In genomic region chr16:969508-970378, GRCh38 we compare ENCODE assay signal across 9 cellular contexts. TPM values are rescaled to one million over a fixed set of nuclear protein-coding genes. Genes with fewer than 3 reads are reported as not detected.
DNase-seq lines count a peak whose midpoint lies in the region; ATAC-seq, FAIRE-seq and TF ChIP-seq lines count a peak whose summit lies in the region.
"Had no signal": no experiment of that assay in that cellular context is flagged by ENCODE, and none has a peak within 500 bp of the region (broad histone marks: within the 10 kb centered on the region; RNA-seq: fewer than 3 reads in every experiment).

No MANE protein-coding gene starts in this region.

- POLR2A ChIA-PET in naive thymus-derived CD4-positive, alpha-beta T cell (lab: Charles Lee) = interaction anchor here (0.7 to 7.5 kb wide), 3 partner anchors 12 to 34 kb away, joined by 4 to 66 read pairs (median 5); partner anchors contain the start of gene SOX8

- peaks cover 0 to 7% (median 0%) of the 10 kb centered on the region in 11 donors for H3K9me3 Mint-ChIP-seq in naive thymus-derived CD4-positive, alpha-beta T cell

- H3K27ac Mint-ChIP-seq in naive thymus-derived CD4-positive, alpha-beta T cell = peak overlapping the region in 6 of 9 donors; percentile 39 to 82 (median 66)

- peaks cover 0 to 7% (median 0%) of the 10 kb centered on the region in 5 donors for H3K27me3 Mint-ChIP-seq in naive thymus-derived CD4-positive, alpha-beta T cell

- peaks cover 10 to 19% (median 17%) of the 10 kb centered on the region in 5 donors for H3K36me3 Mint-ChIP-seq in naive thymus-derived CD4-positive, alpha-beta T cell

- H3K4me3 Mint-ChIP-seq in naive thymus-derived CD4-positive, alpha-beta T cell = peak overlapping the region; percentile 67 to 86 (median 76)

- intact Hi-C loops in naive thymus-derived CD4-positive, alpha-beta T cell (cut with micrococcal nuclease) = loop anchor here (2.0 to 10.0 kb wide), 5 partner anchors 163 to 289 kb away; partner anchors contain the start of genes CHTF18 (in 1 of the 2), CIAO3 (in 1 of the 2), METRN (in 1 of the 2) and RPUSD1 (in 1 of the 2)

- FAIRE-seq in RCC 7860 (lab: Jason Lieb, UNC) = no peak
- FAIRE-seq: A204.1 had no signal

- H3K27me3 ChIP-seq in RWPE2 (ENCODE audit: insufficient read depth, poor library complexity, severe bottlenecking) = no peaks in the 10 kb centered on the region
- no peaks in the 10 kb centered on the region for H3K27me3 ChIP-seq in naive thymus-derived CD4-positive, alpha-beta T cell (ENCODE audit: control insufficient read depth in 2 of 2, insufficient read depth in 2 of 2, low read length in 2 of 2)

- H3K4me1 Mint-ChIP-seq in naive thymus-derived CD4-positive, alpha-beta T cell = peaks cover 22 to 45% (median 38%) of the 10 kb centered on the region in 7 donors

- no peaks in the 10 kb centered on the region for H3K4me1 ChIP-seq in RWPE2 (ENCODE audit: insufficient read depth, poor library complexity, severe bottlenecking)
- peaks cover 6 to 16% of the 10 kb centered on the region in 2 donors for H3K4me1 ChIP-seq in naive thymus-derived CD4-positive, alpha-beta T cell (ENCODE audit: control insufficient read depth in 2 of 2, insufficient read depth in 2 of 2, low read length in 2 of 2)

- ATAC-seq in RWPE2 (ENCODE audit: low read depth) = no peak; the same call in 2 of the 3 replicates
- no peak for ATAC-seq in naive thymus-derived CD4-positive, alpha-beta T cell

- peaks cover 13% of the 10 kb centered on the region for H3K9me3 ChIP-seq in RWPE2 (ENCODE audit: severe bottlenecking)
- no peaks in the 10 kb centered on the region for H3K9me3 ChIP-seq in naive thymus-derived CD4-positive, alpha-beta T cell (ENCODE audit: control insufficient read depth in 2 of 3, low read length in 3 of 3)

- H3K4me3 ChIP-seq in RWPE2 (ENCODE audit: severe bottlenecking) (peak overlapping the region; percentile 78), epithelial cell of proximal tubule (ENCODE audit: low read depth, low read length) (peak overlapping the region; percentile 85)
- H3K4me3 ChIP-seq in naive thymus-derived CD4-positive, alpha-beta T cell (ENCODE audit: low read length) = peak overlapping the region; percentile 79

- peak overlapping the region; percentile 43 for H3K27ac ChIP-seq in RWPE2 (ENCODE audit: poor library complexity, severe bottlenecking)
- H3K27ac ChIP-seq in naive thymus-derived CD4-positive, alpha-beta T cell (ENCODE audit: low read depth, low read length) = peak overlapping the region; percentile 82

- DNase-seq in DMS 273 (lab: John Stamatoyannopoulos, UW; ENCODE audit: unreplicated experiment) (peak; percentile 56), DMS 273 treated with DMSO at 0.1 percent for 48 hours (lab: John Stamatoyannopoulos, UW) (no peak), RWPE2 (ENCODE audit: low spot score) (peak; percentile 60), epithelial cell of proximal tubule (ENCODE audit: low read depth) (no peak), HT-29 (ENCODE audit: low spot score) (no peak), GF-D8 (lab: John Stamatoyannopoulos, UW) (no peak), RCC 7860 (ENCODE audit: low spot score) (no peak)
- no peak for DNase-seq in naive thymus-derived CD4-positive, alpha-beta T cell

- CTCF ChIA-PET in naive thymus-derived CD4-positive, alpha-beta T cell (lab: Charles Lee) = interaction anchor here (0.5 kb wide), 1 partner anchor 395 kb away, joined by 3 read pairs; no protein-coding TSS in a partner anchor

- TF ChIP-seq CTCF in RWPE2 (IDR thresholded peaks at IDR 0.05; ENCODE audit: poor library complexity, severe bottlenecking) = no peak
- no peak for TF ChIP-seq CTCF in epithelial cell of proximal tubule (conservative IDR thresholded peaks at IDR 0.05; ENCODE audit: low read depth, low read length)

- no peaks in the 10 kb centered on the region for H3K36me3 ChIP-seq in RWPE2 (ENCODE audit: low read depth)
- peaks cover 0 to 26% (median 0%) of the 10 kb centered on the region in 3 experiments for H3K36me3 ChIP-seq in naive thymus-derived CD4-positive, alpha-beta T cell (ENCODE audit: control insufficient read depth in 2 of 3, insufficient read depth in 3 of 3, low read length in 3 of 3)

RNA-seq across cellular contexts. Expression of gene LMF1, which starts 1.0 kb away (rescaled TPM):
- 2.6 and 8.2 TPM in 2 replicates for total RNA-seq in epithelial cell of proximal tubule
- total RNA-seq in naive thymus-derived CD4-positive, alpha-beta T cell = 10 to 100 TPM; 25.9 to 63.1 (median 43.1) TPM
- polyA plus RNA-seq in naive thymus-derived CD4-positive, alpha-beta T cell = 10 to 100 TPM; 10.6 to 19.4 TPM
- 2.1 and 5.2 TPM in 2 replicates for total RNA-seq in HT-29 (2014; rRNA removed; shearing (Covaris generic))

RNA-seq across cellular contexts. Expression of gene SOX8, which starts 11.8 kb away (rescaled TPM):
- total RNA-seq in epithelial cell of proximal tubule = not detected in 2 replicates
- total RNA-seq in naive thymus-derived CD4-positive, alpha-beta T cell = 1 to 10 TPM in 4 of 5 experiments, under 1 TPM in 1; 0.07 to 5.4 (median 4.7) TPM
- 1 to 10 TPM; 2.3 to 3.1 TPM for polyA plus RNA-seq in naive thymus-derived CD4-positive, alpha-beta T cell
- total RNA-seq in HT-29 (2014; rRNA removed; shearing (Covaris generic)) = 0.08 and 0.61 TPM in 2 replicates

Comparison
In these comparisons a context has a peak if more than half of its experiments do, and no peak if none do; other contexts are left out.
1. DNase-seq: peak in DMS 273 (single experiment) and RWPE2 (single experiment); none in DMS 273 treated with DMSO at 0.1 percent for 48 hours (single experiment), epithelial cell of proximal tubule (single experiment), naive thymus-derived CD4-positive, alpha-beta T cell (0 of 9), HT-29 (single experiment), GF-D8 (single experiment) and RCC 7860 (single experiment).
2. Peak in every context shown above with its lines, with median percentiles within 50 percentile points of each other: H3K4me3 ChIP-seq.